In genomic region chr3:108035751-108036150, GRCh38 we compare ENCODE assay signal across 16 cellular contexts. TPM values are rescaled to one million over a fixed set of nuclear protein-coding genes. Genes with fewer than 3 reads are reported as not detected.
DNase-seq lines count a peak whose midpoint lies in the region; ATAC-seq, FAIRE-seq and TF ChIP-seq lines count a peak whose summit lies in the region.
"Had no signal": no experiment of that assay in that cellular context is flagged by ENCODE, and none has a peak within 500 bp of the region (broad histone marks: within the 10 kb centered on the region; RNA-seq: fewer than 3 reads in every experiment).

No MANE protein-coding gene starts in this region.

- peaks cover 0 to 9% (median 3%) of the 10 kb centered on the region in 9 donors for H3K36me3 ChIP-seq in heart left ventricle
- H3K36me3 ChIP-seq in endothelial cell of umbilical vein (ENCODE audit: control insufficient read depth in 2 of 2, extremely low read depth in 1 of 2, insufficient read depth in 2 of 2, low read length in 2 of 2), result no peaks in the 10 kb centered on the region

- TF ChIP-seq POLR2A in heart left ventricle (IDR thresholded peaks at IDR 0.05) (no peak), endothelial cell of umbilical vein (IDR thresholded peaks at IDR 0.05; ENCODE audit: low read depth, low read length) (no peak)

- no peaks in the 10 kb centered on the region for H3K9me1 ChIP-seq in endothelial cell of umbilical vein (replicated peaks; ENCODE audit: control insufficient read depth, extremely low read depth, insufficient read depth, low read length)

- POLR2A ChIA-PET in endothelial cell of umbilical vein (lab: Charles Lee), result no interaction called here

- CTCF ChIA-PET in endothelial cell of umbilical vein (lab: Charles Lee), result interaction anchor here (0.7 to 1.6 kb wide), 4 partner anchors 30 to 108 kb away, joined by 3 to 5 read pairs (median 3); no protein-coding TSS in a partner anchor

- H3K79me2 ChIP-seq in endothelial cell of umbilical vein (ENCODE audit: control insufficient read depth, insufficient read depth, low read length), result no peaks in the 10 kb centered on the region

- peak overlapping the region; percentile 14 for H2AFZ ChIP-seq in endothelial cell of umbilical vein (ENCODE audit: low read depth, low read length)

- 35 to 45% (median 40%) methylated on average over 4 of the region's 4 CpGs for WGBS in heart left ventricle, 4 donors

- dilution Hi-C loops in endothelial cell of umbilical vein (cut with MboI; ENCODE audit: extremely low pct_ligation_motif_present, low sequenced_read_pairs), result no loop called here

- H3K4me1 ChIP-seq in heart left ventricle, result peaks cover 0 to 27% (median 12%) of the 10 kb centered on the region in 12 donors
- peaks cover 21% of the 10 kb centered on the region for H3K4me1 ChIP-seq in endothelial cell of umbilical vein (ENCODE audit: control insufficient read depth, extremely low read depth, insufficient read depth, low read length)

- H3K4me2 ChIP-seq in endothelial cell of umbilical vein (ENCODE audit: insufficient read depth, low read length), result peak overlapping the region; percentile 76

- DNase-seq in heart left ventricle, result no peak
- no peak for DNase-seq in Right ventricle myocardium superior
- DNase-seq in NOMO-1 treated with DMSO at 0.1 percent for 48 hours (lab: John Stamatoyannopoulos, UW; ENCODE audit: unreplicated experiment), result peak; percentile 33
- peak; percentile 67 for DNase-seq in endothelial cell of umbilical vein (ENCODE audit: low read depth, low spot score)
- DNase-seq in sciatic nerve (ENCODE audit: low spot score), result no peak
- no peak for DNase-seq in GM19238 (ENCODE audit: insufficient read length, low spot score)
- no peak for DNase-seq in NCI-H82 treated with DMSO at 0.1 percent for 48 hours (lab: John Stamatoyannopoulos, UW; ENCODE audit: unreplicated experiment)
- no peak for DNase-seq in occipital lobe (lab: John Stamatoyannopoulos, UW)
- DNase-seq: DMS53; hypothalamus; NCI-H1105 treated with DMSO at 0.1 percent for 48 hours; NCI-H510A; stimulated activated CD4-positive, alpha-beta T cell treated with anti-CD3 and anti-CD28 coated beads, Interleukin-1b, Interleukin-23, amount 100 ng/mL, for 48 hours had no signal

- H3K4me3 ChIP-seq in heart left ventricle (no peak overlapping the region), endothelial cell of umbilical vein (replicated peaks in 1 of 3; ENCODE audit: insufficient read depth in 1 of 3, low read depth in 1 of 3, low read length in 3 of 3) (peak overlapping the region in 1 of 3 experiments; percentile 5)

- FAIRE-seq in endothelial cell of umbilical vein (lab: Jason Lieb, UNC), result peak; percentile 98
- FAIRE-seq: endometrium, H54 had no signal

- H3K9me3 ChIP-seq in heart left ventricle, result no peaks in the 10 kb centered on the region
- H3K9me3 ChIP-seq in endothelial cell of umbilical vein (replicated peaks; ENCODE audit: control insufficient read depth, insufficient read depth, low read length), result no peaks in the 10 kb centered on the region

- H3K27ac ChIP-seq in heart left ventricle (no peak overlapping the region), endothelial cell of umbilical vein (ENCODE audit: insufficient read depth, low read depth, low read length) (peak overlapping the region; percentile 40)
- H3K27ac ChIP-seq: VCaP had no signal

- H4K20me1 ChIP-seq in endothelial cell of umbilical vein (replicated peaks; ENCODE audit: control insufficient read depth, extremely low read depth, insufficient read depth, low read length), result no peaks in the 10 kb centered on the region

- TF ChIP-seq CTCF in heart left ventricle (IDR thresholded peaks at IDR 0.05), result no peak
- no peak for TF ChIP-seq CTCF in endothelial cell of umbilical vein (IDR thresholded peaks at IDR 0.05; ENCODE audit: extremely low read depth in 1 of 2, insufficient read depth in 1 of 2, low read depth in 1 of 2, low read length in 2 of 2)

- ATAC-seq in heart left ventricle (peak in 3 of 4 donors; percentile 53 to 68 (median 61)), Right ventricle myocardium superior (ENCODE audit: poor library complexity) (no peak), sciatic nerve (peak; percentile 22)

- no TSS peak for BruUV-seq in endothelial cell of umbilical vein (replicated peaks; lab: Mats Ljungman, UMichigan)

- no peaks in the 10 kb centered on the region for H3K27me3 ChIP-seq in heart left ventricle
- no peaks in the 10 kb centered on the region for H3K27me3 ChIP-seq in endothelial cell of umbilical vein (ENCODE audit: control insufficient read depth in 2 of 2, insufficient read depth in 2 of 2, low read length in 2 of 2)

- intact Hi-C loops in heart left ventricle (cut with DNase I) (no loop called here), Right ventricle myocardium superior (cut with DNase I) (no loop called here), endothelial cell of umbilical vein (cut with micrococcal nuclease) (loop anchor here (1.0 to 5.0 kb wide), 3 partner anchors 11 to 187 kb away; partner anchors contain the start of genes CD47 and IFT57), sciatic nerve (cut with DNase I) (no loop called here)

- H3K9ac ChIP-seq in endothelial cell of umbilical vein (replicated peaks; ENCODE audit: extremely low read depth, insufficient read depth, low read length), result no peak overlapping the region

TF ChIP-seq in endothelial cell of umbilical vein, 7 proteins besides CTCF, POLR2A, EP300 and RAD21:
- TF ChIP-seq EZH2 (IDR thresholded peaks at IDR 0.05; ENCODE audit: borderline replicate concordance, low read depth, low read length, severe bottlenecking), result no peak
- TF ChIP-seq JUN (IDR thresholded peaks at IDR 0.05; ENCODE audit: borderline replicate concordance, insufficient read depth, insufficient read length, low read depth), result peak; percentile 45
- peak; percentile 75 for TF ChIP-seq POLR2AphosphoS5 (IDR thresholded peaks at IDR 0.05; ENCODE audit: insufficient read depth, low read depth, low read length)
- TF ChIP-seq MYC (IDR thresholded peaks at IDR 0.05; ENCODE audit: low read depth, low read length), result peak; percentile 76
- peak; percentile 94 for TF ChIP-seq FOS (IDR thresholded peaks at IDR 0.05; ENCODE audit: borderline replicate concordance, insufficient read depth, low read length)
- no peak for TF ChIP-seq MAX (IDR thresholded peaks at IDR 0.05; ENCODE audit: insufficient read depth, insufficient read length)
- peak; percentile 87 for TF ChIP-seq GATA2 (IDR thresholded peaks at IDR 0.05; ENCODE audit: insufficient read depth, insufficient read length, low read depth, low read length)
TF ChIP-seq in endothelial cell of umbilical vein: peak in this region for 5.

RNA-seq across cellular contexts. Expression of gene CD47, which starts 55.1 kb away (rescaled TPM):
- total RNA-seq in heart left ventricle (10 to 100 TPM; 34.4 to 80.6 (median 45.2) TPM), Right ventricle myocardium superior (46.2 TPM), endothelial cell of umbilical vein (30.3 and 32.2 TPM in 2 replicates), sciatic nerve (88.3 TPM), occipital lobe (352 TPM)
- polyA plus RNA-seq in heart left ventricle (10 to 100 TPM; 27.7 to 29.3 TPM), endothelial cell of umbilical vein (18.7 and 29.3 TPM in 2 replicates)
- polyA plus RNA-seq in endothelial cell of umbilical vein (2011; cell fraction: cytosol; rRNA removed), result 22.8 TPM in 2 replicates
- polyA plus RNA-seq in endothelial cell of umbilical vein (2011; cell fraction: nucleus; rRNA removed), result 15.5 and 25.0 TPM in 2 replicates
- polyA plus RNA-seq in endothelial cell of umbilical vein (2012), result 30.0 and 40.9 TPM in 2 replicates
- polyA minus RNA-seq in endothelial cell of umbilical vein, result 31.4 and 47.2 TPM in 2 replicates
- 10.0 TPM for polyA minus RNA-seq in endothelial cell of umbilical vein (2011; cell fraction: cytosol; rRNA and poly(A)+ RNA removed)
- 16.4 and 23.9 TPM in 2 replicates for polyA minus RNA-seq in endothelial cell of umbilical vein (2011; cell fraction: nucleus; rRNA and poly(A)+ RNA removed)

Comparison
In these comparisons a context has a peak if more than half of its experiments do, and no peak if none do; other contexts are left out.
1. DNase-seq: peak in NOMO-1 treated with DMSO at 0.1 percent for 48 hours (single experiment) and endothelial cell of umbilical vein (single experiment); none in heart left ventricle (0 of 5), Right ventricle myocardium superior (single experiment), sciatic nerve (single experiment), GM19238 (single experiment), NCI-H82 treated with DMSO at 0.1 percent for 48 hours (single experiment) and occipital lobe (single experiment).